1 cellular context compared by ENCODE assay signal in genomic region chr6:21559238-21559637, GRCh38.
TF ChIP-seq lines count a peak whose summit lies in the region.

No MANE protein-coding gene starts in this region.

TF ChIP-seq in GM23338, 12 proteins besides CTCF, POLR2A, EP300 and RAD21 (continued from another document):
- TF ChIP-seq EZH2 (IDR thresholded peaks at IDR 0.05; ENCODE audit: low read depth, unreplicated experiment) = no peak
- TF ChIP-seq ZNF331 (CRISPR knock-in tag; IDR thresholded peaks at IDR 0.05; ENCODE audit: low read depth) = no peak
- TF ChIP-seq JUNB (IDR thresholded peaks at IDR 0.05; ENCODE audit: unreplicated experiment) = no peak
- no peak for TF ChIP-seq EZH2phosphoT487 (IDR thresholded peaks at IDR 0.05; ENCODE audit: unreplicated experiment)
- TF ChIP-seq ZNF114 (CRISPR knock-in tag; IDR thresholded peaks at IDR 0.05) = no peak
- TF ChIP-seq CREB1 (CRISPR knock-in tag; IDR thresholded peaks at IDR 0.05; ENCODE audit: low read depth) = no peak
